In genomic region chr5:95908799-95909198, GRCh38 we compare ENCODE assay signal across 1 cellular context.
A peak's percentile ranks its signal among the peaks of the same experiment; 100 is the strongest.
TF ChIP-seq lines count a peak whose summit lies in the region.

No MANE protein-coding gene starts in this region.

TF ChIP-seq in HepG2, 621 proteins besides CTCF, POLR2A, EP300 and RAD21 (continued from another document and continues in another):
- TF ChIP-seq, protein P1, sequence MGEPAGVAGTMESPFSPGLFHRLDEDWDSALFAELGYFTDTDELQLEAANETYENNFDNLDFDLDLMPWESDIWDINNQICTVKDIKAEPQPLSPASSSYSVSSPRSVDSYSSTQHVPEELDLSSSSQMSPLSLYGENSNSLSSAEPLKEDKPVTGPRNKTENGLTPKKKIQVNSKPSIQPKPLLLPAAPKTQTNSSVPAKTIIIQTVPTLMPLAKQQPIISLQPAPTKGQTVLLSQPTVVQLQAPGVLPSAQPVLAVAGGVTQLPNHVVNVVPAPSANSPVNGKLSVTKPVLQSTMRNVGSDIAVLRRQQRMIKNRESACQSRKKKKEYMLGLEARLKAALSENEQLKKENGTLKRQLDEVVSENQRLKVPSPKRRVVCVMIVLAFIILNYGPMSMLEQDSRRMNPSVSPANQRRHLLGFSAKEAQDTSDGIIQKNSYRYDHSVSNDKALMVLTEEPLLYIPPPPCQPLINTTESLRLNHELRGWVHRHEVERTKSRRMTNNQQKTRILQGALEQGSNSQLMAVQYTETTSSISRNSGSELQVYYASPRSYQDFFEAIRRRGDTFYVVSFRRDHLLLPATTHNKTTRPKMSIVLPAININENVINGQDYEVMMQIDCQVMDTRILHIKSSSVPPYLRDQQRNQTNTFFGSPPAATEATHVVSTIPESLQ (CRISPR knock-in tag; conservative IDR thresholded peaks at IDR 0.05) = no peak
- TF ChIP-seq, protein P2, sequence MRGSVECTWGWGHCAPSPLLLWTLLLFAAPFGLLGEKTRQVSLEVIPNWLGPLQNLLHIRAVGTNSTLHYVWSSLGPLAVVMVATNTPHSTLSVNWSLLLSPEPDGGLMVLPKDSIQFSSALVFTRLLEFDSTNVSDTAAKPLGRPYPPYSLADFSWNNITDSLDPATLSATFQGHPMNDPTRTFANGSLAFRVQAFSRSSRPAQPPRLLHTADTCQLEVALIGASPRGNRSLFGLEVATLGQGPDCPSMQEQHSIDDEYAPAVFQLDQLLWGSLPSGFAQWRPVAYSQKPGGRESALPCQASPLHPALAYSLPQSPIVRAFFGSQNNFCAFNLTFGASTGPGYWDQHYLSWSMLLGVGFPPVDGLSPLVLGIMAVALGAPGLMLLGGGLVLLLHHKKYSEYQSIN (CRISPR knock-in tag; IDR thresholded peaks at IDR 0.05; ENCODE audit: borderline replicate concordance) = no peak
- TF ChIP-seq GATAD2A (CRISPR knock-in tag; IDR thresholded peaks at IDR 0.05) (peak; percentile 74), ZFP62 (CRISPR knock-in tag; IDR thresholded peaks at IDR 0.05) (no peak), ATF4 (CRISPR knock-in tag; IDR thresholded peaks at IDR 0.05) (0 out of 4 replicates have a peak, but pooled peaks of 1 of the 2 experiments have one; percentile 36), TBX2 (CRISPR knock-in tag; IDR thresholded peaks at IDR 0.05; ENCODE audit: borderline replicate concordance) (peak; percentile 45; the same call in 1 of the 2 replicates), SPEN (CRISPR knock-in tag; IDR thresholded peaks at IDR 0.05; ENCODE audit: low read depth) (no peak), TARDBP (CRISPR knock-in tag; IDR thresholded peaks at IDR 0.05) (no peak), ZSCAN22 (CRISPR knock-in tag; IDR thresholded peaks at IDR 0.05) (no peak), TRAFD1 (CRISPR knock-in tag; IDR thresholded peaks at IDR 0.05; ENCODE audit: borderline replicate concordance) (no peak), MED8 (CRISPR knock-in tag; IDR thresholded peaks at IDR 0.05; ENCODE audit: insufficient replicate concordance) (no peak), ELK4 (CRISPR knock-in tag; IDR thresholded peaks at IDR 0.05; ENCODE audit: borderline replicate concordance) (no peak), FIP1L1 (IDR thresholded peaks at IDR 0.05; ENCODE audit: borderline replicate concordance, insufficient read depth, low read depth, low read length) (no peak), MED1 (CRISPR knock-in tag; IDR thresholded peaks at IDR 0.05) (peak; percentile 17; the same call in 1 of the 2 replicates), ARNTL (CRISPR knock-in tag; IDR thresholded peaks at IDR 0.05) (no peak), KMT2A (CRISPR knock-in tag; IDR thresholded peaks at IDR 0.05) (no peak), MAFG (CRISPR knock-in tag; IDR thresholded peaks at IDR 0.05) (no peak), NAIF1 (CRISPR knock-in tag; IDR thresholded peaks at IDR 0.05; ENCODE audit: borderline replicate concordance) (peak; percentile 30; the same call in 1 of the 2 replicates), SSRP1 (CRISPR knock-in tag; IDR thresholded peaks at IDR 0.05) (0 out of 2 replicates have a peak, but pooled peaks have one; percentile 53), CREB3 (CRISPR knock-in tag; IDR thresholded peaks at IDR 0.05) (no peak), ZNF543 (CRISPR knock-in tag; IDR thresholded peaks at IDR 0.05) (no peak), ZBTB42 (CRISPR knock-in tag; IDR thresholded peaks at IDR 0.05) (no peak), FOSL2 (CRISPR knock-in tag; IDR thresholded peaks at IDR 0.05) (peak; percentile 86), ETV6 (CRISPR knock-in tag; conservative IDR thresholded peaks at IDR 0.05) (no peak), GTF3A (CRISPR knock-in tag; conservative IDR thresholded peaks at IDR 0.05) (no peak), SOX6 (IDR thresholded peaks at IDR 0.05) (no peak), SOX6 (CRISPR knock-in tag; IDR thresholded peaks at IDR 0.05) (peak; percentile 80), HDAC2 (CRISPR knock-in tag; IDR thresholded peaks at IDR 0.05) (0 out of 2 replicates have a peak, but pooled peaks have one; percentile 21), ZNF598 (CRISPR knock-in tag; IDR thresholded peaks at IDR 0.05; ENCODE audit: borderline replicate concordance) (no peak), GZF1 (CRISPR knock-in tag; IDR thresholded peaks at IDR 0.05) (no peak), HDAC1 (CRISPR knock-in tag; IDR thresholded peaks at IDR 0.05) (no peak; the same call in 1 of the 2 replicates), THAP11 (CRISPR knock-in tag; IDR thresholded peaks at IDR 0.05) (peak; percentile 19; the same call in 1 of the 2 replicates), FOXP1 (IDR thresholded peaks at IDR 0.05) (no peak), FOXP1 (CRISPR knock-in tag; IDR thresholded peaks at IDR 0.05) (peak; percentile 48; the same call in 1 of the 2 replicates), PAWR (CRISPR knock-in tag; IDR thresholded peaks at IDR 0.05; ENCODE audit: borderline replicate concordance) (no peak)
- TF ChIP-seq, protein P3, sequence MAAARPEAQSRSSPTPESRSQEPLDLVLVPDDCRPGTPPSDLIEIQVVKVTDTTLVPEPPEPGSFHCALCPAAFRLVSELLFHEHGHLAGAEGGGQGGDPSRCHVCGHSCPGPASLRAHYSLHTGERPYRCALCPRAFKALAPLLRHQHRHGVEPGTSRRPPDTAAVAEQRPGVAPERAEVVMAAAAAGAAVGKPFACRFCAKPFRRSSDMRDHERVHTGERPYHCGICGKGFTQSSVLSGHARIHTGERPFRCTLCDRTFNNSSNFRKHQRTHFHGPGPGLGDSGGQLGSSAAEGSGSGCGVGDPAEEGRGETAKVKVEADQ (CRISPR knock-in tag; IDR thresholded peaks at IDR 0.05; ENCODE audit: borderline replicate concordance) = no peak
- TF ChIP-seq, protein P4, sequence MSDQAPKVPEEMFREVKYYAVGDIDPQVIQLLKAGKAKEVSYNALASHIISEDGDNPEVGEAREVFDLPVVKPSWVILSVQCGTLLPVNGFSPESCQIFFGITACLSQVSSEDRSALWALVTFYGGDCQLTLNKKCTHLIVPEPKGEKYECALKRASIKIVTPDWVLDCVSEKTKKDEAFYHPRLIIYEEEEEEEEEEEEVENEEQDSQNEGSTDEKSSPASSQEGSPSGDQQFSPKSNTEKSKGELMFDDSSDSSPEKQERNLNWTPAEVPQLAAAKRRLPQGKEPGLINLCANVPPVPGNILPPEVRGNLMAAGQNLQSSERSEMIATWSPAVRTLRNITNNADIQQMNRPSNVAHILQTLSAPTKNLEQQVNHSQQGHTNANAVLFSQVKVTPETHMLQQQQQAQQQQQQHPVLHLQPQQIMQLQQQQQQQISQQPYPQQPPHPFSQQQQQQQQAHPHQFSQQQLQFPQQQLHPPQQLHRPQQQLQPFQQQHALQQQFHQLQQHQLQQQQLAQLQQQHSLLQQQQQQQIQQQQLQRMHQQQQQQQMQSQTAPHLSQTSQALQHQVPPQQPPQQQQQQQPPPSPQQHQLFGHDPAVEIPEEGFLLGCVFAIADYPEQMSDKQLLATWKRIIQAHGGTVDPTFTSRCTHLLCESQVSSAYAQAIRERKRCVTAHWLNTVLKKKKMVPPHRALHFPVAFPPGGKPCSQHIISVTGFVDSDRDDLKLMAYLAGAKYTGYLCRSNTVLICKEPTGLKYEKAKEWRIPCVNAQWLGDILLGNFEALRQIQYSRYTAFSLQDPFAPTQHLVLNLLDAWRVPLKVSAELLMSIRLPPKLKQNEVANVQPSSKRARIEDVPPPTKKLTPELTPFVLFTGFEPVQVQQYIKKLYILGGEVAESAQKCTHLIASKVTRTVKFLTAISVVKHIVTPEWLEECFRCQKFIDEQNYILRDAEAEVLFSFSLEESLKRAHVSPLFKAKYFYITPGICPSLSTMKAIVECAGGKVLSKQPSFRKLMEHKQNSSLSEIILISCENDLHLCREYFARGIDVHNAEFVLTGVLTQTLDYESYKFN (CRISPR knock-in tag; conservative IDR thresholded peaks at IDR 0.05) = peak; percentile 78
- TF ChIP-seq, protein P5, sequence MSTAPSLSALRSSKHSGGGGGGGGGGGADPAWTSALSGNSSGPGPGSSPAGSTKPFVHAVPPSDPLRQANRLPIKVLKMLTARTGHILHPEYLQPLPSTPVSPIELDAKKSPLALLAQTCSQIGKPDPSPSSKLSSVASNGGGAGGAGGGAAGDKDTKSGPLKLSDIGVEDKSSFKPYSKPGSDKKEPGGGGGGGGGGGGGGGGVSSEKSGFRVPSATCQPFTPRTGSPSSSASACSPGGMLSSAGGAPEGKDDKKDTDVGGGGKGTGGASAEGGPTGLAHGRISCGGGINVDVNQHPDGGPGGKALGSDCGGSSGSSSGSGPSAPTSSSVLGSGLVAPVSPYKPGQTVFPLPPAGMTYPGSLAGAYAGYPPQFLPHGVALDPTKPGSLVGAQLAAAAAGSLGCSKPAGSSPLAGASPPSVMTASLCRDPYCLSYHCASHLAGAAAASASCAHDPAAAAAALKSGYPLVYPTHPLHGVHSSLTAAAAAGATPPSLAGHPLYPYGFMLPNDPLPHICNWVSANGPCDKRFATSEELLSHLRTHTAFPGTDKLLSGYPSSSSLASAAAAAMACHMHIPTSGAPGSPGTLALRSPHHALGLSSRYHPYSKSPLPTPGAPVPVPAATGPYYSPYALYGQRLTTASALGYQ (CRISPR knock-in tag; IDR thresholded peaks at IDR 0.05) = 0 out of 2 replicates have a peak, but pooled peaks have one; percentile 36
- TF ChIP-seq, protein P6, sequence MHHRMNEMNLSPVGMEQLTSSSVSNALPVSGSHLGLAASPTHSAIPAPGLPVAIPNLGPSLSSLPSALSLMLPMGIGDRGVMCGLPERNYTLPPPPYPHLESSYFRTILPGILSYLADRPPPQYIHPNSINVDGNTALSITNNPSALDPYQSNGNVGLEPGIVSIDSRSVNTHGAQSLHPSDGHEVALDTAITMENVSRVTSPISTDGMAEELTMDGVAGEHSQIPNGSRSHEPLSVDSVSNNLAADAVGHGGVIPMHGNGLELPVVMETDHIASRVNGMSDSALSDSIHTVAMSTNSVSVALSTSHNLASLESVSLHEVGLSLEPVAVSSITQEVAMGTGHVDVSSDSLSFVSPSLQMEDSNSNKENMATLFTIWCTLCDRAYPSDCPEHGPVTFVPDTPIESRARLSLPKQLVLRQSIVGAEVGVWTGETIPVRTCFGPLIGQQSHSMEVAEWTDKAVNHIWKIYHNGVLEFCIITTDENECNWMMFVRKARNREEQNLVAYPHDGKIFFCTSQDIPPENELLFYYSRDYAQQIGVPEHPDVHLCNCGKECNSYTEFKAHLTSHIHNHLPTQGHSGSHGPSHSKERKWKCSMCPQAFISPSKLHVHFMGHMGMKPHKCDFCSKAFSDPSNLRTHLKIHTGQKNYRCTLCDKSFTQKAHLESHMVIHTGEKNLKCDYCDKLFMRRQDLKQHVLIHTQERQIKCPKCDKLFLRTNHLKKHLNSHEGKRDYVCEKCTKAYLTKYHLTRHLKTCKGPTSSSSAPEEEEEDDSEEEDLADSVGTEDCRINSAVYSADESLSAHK (CRISPR knock-in tag; IDR thresholded peaks at IDR 0.05; ENCODE audit: borderline replicate concordance) = no peak
- TF ChIP-seq, protein P7, sequence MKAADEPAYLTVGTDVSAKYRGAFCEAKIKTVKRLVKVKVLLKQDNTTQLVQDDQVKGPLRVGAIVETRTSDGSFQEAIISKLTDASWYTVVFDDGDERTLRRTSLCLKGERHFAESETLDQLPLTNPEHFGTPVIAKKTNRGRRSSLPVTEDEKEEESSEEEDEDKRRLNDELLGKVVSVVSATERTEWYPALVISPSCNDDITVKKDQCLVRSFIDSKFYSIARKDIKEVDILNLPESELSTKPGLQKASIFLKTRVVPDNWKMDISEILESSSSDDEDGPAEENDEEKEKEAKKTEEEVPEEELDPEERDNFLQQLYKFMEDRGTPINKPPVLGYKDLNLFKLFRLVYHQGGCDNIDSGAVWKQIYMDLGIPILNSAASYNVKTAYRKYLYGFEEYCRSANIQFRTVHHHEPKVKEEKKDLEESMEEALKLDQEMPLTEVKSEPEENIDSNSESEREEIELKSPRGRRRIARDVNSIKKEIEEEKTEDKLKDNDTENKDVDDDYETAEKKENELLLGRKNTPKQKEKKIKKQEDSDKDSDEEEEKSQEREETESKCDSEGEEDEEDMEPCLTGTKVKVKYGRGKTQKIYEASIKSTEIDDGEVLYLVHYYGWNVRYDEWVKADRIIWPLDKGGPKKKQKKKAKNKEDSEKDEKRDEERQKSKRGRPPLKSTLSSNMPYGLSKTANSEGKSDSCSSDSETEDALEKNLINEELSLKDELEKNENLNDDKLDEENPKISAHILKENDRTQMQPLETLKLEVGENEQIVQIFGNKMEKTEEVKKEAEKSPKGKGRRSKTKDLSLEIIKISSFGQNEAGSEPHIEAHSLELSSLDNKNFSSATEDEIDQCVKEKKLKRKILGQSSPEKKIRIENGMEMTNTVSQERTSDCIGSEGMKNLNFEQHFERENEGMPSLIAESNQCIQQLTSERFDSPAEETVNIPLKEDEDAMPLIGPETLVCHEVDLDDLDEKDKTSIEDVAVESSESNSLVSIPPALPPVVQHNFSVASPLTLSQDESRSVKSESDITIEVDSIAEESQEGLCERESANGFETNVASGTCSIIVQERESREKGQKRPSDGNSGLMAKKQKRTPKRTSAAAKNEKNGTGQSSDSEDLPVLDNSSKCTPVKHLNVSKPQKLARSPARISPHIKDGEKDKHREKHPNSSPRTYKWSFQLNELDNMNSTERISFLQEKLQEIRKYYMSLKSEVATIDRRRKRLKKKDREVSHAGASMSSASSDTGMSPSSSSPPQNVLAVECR (CRISPR knock-in tag; IDR thresholded peaks at IDR 0.05; ENCODE audit: borderline replicate concordance) = peak; percentile 21; the same call in 1 of the 2 replicates
